ENCODE assay signal across 1 cellular context in the genomic region with DNA sequence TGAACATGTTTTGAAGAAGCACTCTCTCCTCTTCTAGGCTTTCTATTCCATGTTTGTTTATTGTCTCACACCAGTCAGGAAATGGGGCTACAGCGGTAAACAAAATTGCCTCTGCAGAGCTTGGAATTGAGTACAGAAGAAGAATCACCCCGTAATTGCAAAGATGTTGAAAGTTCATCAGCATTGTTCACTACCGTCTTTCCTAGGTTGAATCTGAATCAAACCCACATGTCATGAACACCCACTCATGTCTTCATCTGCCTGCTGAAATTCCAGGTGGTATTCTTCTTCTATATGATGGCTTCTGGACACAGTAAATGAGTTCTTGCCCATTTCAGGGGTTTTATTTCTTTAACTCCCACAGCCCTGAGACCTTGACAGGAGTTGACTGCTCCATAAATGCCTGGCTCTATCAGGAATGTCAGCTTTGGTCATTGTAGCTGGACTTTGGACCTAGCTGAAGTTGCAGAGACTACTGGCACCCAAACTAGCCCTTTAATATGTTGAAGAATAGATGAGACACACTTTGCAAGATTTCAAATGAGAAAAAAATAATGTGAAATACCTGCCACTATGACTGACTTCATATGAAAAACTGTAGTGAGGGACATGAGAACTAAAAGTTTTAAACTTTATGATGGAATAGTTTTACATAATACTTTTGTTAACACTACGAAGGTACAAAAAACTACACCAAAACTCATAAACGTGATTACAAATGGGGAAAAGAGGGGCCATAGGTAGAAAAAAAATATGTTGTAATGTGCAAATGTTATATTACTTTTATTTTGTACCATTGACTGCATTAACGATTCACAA.
TF ChIP-seq lines count a peak whose summit lies in the region.

No MANE protein-coding gene starts in this region.

TF ChIP-seq in HepG2, 621 proteins besides CTCF, POLR2A, EP300 and RAD21 (continued from another document and continues in another):
- TF ChIP-seq, protein P1, sequence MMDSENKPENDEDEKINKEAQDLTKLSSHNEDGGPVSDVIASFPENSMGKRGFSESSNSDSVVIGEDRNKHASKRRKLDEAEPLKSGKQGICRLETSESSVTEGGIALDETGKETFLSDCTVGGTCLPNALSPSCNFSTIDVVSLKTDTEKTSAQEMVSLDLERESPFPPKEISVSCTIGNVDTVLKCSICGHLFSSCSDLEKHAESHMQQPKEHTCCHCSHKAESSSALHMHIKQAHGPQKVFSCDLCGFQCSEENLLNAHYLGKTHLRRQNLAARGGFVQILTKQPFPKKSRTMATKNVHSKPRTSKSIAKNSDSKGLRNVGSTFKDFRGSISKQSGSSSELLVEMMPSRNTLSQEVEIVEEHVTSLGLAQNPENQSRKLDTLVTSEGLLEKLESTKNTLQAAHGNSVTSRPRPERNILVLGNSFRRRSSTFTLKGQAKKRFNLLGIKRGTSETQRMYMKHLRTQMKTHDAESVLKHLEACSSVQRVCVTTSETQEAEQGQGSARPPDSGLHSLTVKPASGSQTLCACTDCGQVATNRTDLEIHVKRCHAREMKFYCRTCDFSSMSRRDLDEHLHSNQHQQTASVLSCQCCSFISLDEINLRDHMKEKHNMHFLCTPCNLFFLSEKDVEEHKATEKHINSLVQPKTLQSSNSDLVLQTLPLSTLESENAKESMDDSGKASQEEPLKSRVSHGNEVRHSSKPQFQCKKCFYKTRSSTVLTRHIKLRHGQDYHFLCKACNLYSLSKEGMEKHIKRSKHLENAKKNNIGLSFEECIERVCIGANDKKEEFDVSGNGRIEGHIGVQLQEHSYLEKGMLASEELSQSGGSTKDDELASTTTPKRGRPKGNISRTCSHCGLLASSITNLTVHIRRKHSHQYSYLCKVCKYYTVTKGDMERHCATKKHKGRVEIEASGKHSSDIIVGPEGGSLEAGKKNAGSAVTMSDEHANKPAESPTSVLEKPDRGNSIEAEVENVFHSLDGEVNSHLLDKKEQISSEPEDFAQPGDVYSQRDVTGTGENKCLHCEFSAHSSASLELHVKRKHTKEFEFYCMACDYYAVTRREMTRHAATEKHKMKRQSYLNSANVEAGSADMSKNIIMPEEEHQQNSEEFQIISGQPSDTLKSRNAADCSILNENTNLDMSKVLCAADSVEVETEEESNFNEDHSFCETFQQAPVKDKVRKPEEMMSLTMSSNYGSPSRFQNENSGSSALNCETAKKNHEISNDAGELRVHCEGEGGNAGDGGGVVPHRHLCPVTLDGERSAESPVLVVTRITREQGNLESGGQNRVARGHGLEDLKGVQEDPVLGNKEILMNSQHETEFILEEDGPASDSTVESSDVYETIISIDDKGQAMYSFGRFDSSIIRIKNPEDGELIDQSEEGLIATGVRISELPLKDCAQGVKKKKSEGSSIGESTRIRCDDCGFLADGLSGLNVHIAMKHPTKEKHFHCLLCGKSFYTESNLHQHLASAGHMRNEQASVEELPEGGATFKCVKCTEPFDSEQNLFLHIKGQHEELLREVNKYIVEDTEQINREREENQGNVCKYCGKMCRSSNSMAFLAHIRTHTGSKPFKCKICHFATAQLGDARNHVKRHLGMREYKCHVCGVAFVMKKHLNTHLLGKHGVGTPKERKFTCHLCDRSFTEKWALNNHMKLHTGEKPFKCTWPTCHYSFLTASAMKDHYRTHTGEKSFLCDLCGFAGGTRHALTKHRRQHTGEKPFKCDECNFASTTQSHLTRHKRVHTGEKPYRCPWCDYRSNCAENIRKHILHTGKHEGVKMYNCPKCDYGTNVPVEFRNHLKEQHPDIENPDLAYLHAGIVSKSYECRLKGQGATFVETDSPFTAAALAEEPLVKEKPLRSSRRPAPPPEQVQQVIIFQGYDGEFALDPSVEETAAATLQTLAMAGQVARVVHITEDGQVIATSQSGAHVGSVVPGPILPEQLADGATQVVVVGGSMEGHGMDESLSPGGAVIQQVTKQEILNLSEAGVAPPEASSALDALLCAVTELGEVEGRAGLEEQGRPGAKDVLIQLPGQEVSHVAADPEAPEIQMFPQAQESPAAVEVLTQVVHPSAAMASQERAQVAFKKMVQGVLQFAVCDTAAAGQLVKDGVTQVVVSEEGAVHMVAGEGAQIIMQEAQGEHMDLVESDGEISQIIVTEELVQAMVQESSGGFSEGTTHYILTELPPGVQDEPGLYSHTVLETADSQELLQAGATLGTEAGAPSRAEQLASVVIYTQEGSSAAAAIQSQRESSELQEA (CRISPR knock-in tag; IDR thresholded peaks at IDR 0.05; ENCODE audit: not compliant biosample characterization), result no peak
- TF ChIP-seq TOE1 (CRISPR knock-in tag; IDR thresholded peaks at IDR 0.05) (no peak), ZBTB42 (CRISPR knock-in tag; IDR thresholded peaks at IDR 0.05) (no peak), NFE2 (CRISPR knock-in tag; IDR thresholded peaks at IDR 0.05) (no peak), ZSCAN9 (CRISPR knock-in tag; IDR thresholded peaks at IDR 0.05; ENCODE audit: borderline replicate concordance) (peak; percentile 26; the same call in 1 of the 2 replicates), ZBTB20 (CRISPR knock-in tag; IDR thresholded peaks at IDR 0.05; ENCODE audit: borderline replicate concordance, low read depth) (0 out of 2 replicates have a peak, but pooled peaks have one; percentile 47), ZSCAN20 (CRISPR knock-in tag; IDR thresholded peaks at IDR 0.05; ENCODE audit: borderline replicate concordance) (no peak), SIX4 (CRISPR knock-in tag; IDR thresholded peaks at IDR 0.05) (no peak), ZNF546 (CRISPR knock-in tag; conservative IDR thresholded peaks at IDR 0.05) (no peak), FOXA1 (IDR thresholded peaks at IDR 0.05) (no peak), FOXA1 (CRISPR knock-in tag; IDR thresholded peaks at IDR 0.05) (no peak), ZC3H4 (CRISPR knock-in tag; IDR thresholded peaks at IDR 0.05; ENCODE audit: borderline replicate concordance) (no peak)
- TF ChIP-seq, protein P2, sequence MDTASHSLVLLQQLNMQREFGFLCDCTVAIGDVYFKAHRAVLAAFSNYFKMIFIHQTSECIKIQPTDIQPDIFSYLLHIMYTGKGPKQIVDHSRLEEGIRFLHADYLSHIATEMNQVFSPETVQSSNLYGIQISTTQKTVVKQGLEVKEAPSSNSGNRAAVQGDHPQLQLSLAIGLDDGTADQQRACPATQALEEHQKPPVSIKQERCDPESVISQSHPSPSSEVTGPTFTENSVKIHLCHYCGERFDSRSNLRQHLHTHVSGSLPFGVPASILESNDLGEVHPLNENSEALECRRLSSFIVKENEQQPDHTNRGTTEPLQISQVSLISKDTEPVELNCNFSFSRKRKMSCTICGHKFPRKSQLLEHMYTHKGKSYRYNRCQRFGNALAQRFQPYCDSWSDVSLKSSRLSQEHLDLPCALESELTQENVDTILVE (CRISPR knock-in tag; IDR thresholded peaks at IDR 0.05), result no peak
- TF ChIP-seq, protein P3, sequence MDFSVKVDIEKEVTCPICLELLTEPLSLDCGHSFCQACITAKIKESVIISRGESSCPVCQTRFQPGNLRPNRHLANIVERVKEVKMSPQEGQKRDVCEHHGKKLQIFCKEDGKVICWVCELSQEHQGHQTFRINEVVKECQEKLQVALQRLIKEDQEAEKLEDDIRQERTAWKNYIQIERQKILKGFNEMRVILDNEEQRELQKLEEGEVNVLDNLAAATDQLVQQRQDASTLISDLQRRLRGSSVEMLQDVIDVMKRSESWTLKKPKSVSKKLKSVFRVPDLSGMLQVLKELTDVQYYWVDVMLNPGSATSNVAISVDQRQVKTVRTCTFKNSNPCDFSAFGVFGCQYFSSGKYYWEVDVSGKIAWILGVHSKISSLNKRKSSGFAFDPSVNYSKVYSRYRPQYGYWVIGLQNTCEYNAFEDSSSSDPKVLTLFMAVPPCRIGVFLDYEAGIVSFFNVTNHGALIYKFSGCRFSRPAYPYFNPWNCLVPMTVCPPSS (IDR thresholded peaks at IDR 0.05), result no peak
- TF ChIP-seq, protein P4, sequence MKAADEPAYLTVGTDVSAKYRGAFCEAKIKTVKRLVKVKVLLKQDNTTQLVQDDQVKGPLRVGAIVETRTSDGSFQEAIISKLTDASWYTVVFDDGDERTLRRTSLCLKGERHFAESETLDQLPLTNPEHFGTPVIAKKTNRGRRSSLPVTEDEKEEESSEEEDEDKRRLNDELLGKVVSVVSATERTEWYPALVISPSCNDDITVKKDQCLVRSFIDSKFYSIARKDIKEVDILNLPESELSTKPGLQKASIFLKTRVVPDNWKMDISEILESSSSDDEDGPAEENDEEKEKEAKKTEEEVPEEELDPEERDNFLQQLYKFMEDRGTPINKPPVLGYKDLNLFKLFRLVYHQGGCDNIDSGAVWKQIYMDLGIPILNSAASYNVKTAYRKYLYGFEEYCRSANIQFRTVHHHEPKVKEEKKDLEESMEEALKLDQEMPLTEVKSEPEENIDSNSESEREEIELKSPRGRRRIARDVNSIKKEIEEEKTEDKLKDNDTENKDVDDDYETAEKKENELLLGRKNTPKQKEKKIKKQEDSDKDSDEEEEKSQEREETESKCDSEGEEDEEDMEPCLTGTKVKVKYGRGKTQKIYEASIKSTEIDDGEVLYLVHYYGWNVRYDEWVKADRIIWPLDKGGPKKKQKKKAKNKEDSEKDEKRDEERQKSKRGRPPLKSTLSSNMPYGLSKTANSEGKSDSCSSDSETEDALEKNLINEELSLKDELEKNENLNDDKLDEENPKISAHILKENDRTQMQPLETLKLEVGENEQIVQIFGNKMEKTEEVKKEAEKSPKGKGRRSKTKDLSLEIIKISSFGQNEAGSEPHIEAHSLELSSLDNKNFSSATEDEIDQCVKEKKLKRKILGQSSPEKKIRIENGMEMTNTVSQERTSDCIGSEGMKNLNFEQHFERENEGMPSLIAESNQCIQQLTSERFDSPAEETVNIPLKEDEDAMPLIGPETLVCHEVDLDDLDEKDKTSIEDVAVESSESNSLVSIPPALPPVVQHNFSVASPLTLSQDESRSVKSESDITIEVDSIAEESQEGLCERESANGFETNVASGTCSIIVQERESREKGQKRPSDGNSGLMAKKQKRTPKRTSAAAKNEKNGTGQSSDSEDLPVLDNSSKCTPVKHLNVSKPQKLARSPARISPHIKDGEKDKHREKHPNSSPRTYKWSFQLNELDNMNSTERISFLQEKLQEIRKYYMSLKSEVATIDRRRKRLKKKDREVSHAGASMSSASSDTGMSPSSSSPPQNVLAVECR (CRISPR knock-in tag; IDR thresholded peaks at IDR 0.05; ENCODE audit: borderline replicate concordance), result no peak
- TF ChIP-seq, protein P5, sequence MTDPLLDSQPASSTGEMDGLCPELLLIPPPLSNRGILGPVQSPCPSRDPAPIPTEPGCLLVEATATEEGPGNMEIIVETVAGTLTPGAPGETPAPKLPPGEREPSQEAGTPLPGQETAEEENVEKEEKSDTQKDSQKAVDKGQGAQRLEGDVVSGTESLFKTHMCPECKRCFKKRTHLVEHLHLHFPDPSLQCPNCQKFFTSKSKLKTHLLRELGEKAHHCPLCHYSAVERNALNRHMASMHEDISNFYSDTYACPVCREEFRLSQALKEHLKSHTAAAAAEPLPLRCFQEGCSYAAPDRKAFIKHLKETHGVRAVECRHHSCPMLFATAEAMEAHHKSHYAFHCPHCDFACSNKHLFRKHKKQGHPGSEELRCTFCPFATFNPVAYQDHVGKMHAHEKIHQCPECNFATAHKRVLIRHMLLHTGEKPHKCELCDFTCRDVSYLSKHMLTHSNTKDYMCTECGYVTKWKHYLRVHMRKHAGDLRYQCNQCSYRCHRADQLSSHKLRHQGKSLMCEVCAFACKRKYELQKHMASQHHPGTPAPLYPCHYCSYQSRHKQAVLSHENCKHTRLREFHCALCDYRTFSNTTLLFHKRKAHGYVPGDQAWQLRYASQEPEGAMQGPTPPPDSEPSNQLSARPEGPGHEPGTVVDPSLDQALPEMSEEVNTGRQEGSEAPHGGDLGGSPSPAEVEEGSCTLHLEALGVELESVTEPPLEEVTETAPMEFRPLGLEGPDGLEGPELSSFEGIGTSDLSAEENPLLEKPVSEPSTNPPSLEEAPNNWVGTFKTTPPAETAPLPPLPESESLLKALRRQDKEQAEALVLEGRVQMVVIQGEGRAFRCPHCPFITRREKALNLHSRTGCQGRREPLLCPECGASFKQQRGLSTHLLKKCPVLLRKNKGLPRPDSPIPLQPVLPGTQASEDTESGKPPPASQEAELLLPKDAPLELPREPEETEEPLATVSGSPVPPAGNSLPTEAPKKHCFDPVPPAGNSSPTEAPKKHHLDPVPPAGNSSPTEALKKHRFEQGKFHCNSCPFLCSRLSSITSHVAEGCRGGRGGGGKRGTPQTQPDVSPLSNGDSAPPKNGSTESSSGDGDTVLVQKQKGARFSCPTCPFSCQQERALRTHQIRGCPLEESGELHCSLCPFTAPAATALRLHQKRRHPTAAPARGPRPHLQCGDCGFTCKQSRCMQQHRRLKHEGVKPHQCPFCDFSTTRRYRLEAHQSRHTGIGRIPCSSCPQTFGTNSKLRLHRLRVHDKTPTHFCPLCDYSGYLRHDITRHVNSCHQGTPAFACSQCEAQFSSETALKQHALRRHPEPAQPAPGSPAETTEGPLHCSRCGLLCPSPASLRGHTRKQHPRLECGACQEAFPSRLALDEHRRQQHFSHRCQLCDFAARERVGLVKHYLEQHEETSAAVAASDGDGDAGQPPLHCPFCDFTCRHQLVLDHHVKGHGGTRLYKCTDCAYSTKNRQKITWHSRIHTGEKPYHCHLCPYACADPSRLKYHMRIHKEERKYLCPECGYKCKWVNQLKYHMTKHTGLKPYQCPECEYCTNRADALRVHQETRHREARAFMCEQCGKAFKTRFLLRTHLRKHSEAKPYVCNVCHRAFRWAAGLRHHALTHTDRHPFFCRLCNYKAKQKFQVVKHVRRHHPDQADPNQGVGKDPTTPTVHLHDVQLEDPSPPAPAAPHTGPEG (CRISPR knock-in tag; IDR thresholded peaks at IDR 0.05), result no peak
- TF ChIP-seq, protein P6, sequence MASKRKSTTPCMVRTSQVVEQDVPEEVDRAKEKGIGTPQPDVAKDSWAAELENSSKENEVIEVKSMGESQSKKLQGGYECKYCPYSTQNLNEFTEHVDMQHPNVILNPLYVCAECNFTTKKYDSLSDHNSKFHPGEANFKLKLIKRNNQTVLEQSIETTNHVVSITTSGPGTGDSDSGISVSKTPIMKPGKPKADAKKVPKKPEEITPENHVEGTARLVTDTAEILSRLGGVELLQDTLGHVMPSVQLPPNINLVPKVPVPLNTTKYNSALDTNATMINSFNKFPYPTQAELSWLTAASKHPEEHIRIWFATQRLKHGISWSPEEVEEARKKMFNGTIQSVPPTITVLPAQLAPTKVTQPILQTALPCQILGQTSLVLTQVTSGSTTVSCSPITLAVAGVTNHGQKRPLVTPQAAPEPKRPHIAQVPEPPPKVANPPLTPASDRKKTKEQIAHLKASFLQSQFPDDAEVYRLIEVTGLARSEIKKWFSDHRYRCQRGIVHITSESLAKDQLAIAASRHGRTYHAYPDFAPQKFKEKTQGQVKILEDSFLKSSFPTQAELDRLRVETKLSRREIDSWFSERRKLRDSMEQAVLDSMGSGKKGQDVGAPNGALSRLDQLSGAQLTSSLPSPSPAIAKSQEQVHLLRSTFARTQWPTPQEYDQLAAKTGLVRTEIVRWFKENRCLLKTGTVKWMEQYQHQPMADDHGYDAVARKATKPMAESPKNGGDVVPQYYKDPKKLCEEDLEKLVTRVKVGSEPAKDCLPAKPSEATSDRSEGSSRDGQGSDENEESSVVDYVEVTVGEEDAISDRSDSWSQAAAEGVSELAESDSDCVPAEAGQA (IDR thresholded peaks at IDR 0.05; ENCODE audit: low read depth), result no peak
- TF ChIP-seq, protein P6 (CRISPR knock-in tag; IDR thresholded peaks at IDR 0.05; ENCODE audit: borderline replicate concordance), result no peak
